In genomic region chr1:221781102-221781744, GRCh38 we compare ENCODE assay signal across 1 cellular context.
TF ChIP-seq lines count a peak whose summit lies in the region.

No MANE protein-coding gene starts in this region.

TF ChIP-seq in K562, 482 proteins besides CTCF, POLR2A, EP300 and RAD21 (continues in another document):
- TF ChIP-seq RFX1 (IDR thresholded peaks at IDR 0.05) (no peak), ZNF766 (CRISPR knock-in tag; conservative IDR thresholded peaks at IDR 0.05) (0 out of 2 replicates have a peak, but pooled peaks have one; percentile 7), UBTF (IDR thresholded peaks at IDR 0.05; ENCODE audit: borderline replicate concordance in 1 of 2, low read depth in 2 of 2, low read length in 2 of 2) (no peak), CHD2 (IDR thresholded peaks at IDR 0.05; ENCODE audit: low read depth, low read length) (no peak), SREBF1 (IDR thresholded peaks at IDR 0.05; ENCODE audit: borderline replicate concordance, low read depth, low read length) (no peak), KLF1 (tag; IDR thresholded peaks at IDR 0.05) (no peak), CEBPG (CRISPR knock-in tag; IDR thresholded peaks at IDR 0.05) (no peak), CEBPG (tag; conservative IDR thresholded peaks at IDR 0.05 in 1 of 2, IDR thresholded peaks at IDR 0.05 in 1 of 2) (peak; percentile 28 to 70; a peak in 3 of 4 replicates), OTX1 (CRISPR knock-in tag; IDR thresholded peaks at IDR 0.05) (no peak), ARID3A (IDR thresholded peaks at IDR 0.05; ENCODE audit: borderline replicate concordance, low read depth, low read length) (no peak), LEF1 (IDR thresholded peaks at IDR 0.05) (no peak), FOXJ2 (tag; IDR thresholded peaks at IDR 0.05) (no peak), ELF1 (tag; IDR thresholded peaks at IDR 0.05) (no peak), KAT7 (CRISPR knock-in tag; IDR thresholded peaks at IDR 0.05; ENCODE audit: borderline replicate concordance) (no peak), ZNF785 (CRISPR knock-in tag; IDR thresholded peaks at IDR 0.05) (no peak), ZBTB1 (CRISPR knock-in tag; IDR thresholded peaks at IDR 0.05; ENCODE audit: borderline replicate concordance, low read depth) (no peak), ZNF165 (CRISPR knock-in tag; IDR thresholded peaks at IDR 0.05; ENCODE audit: borderline replicate concordance) (no peak), ZNF449 (CRISPR knock-in tag; IDR thresholded peaks at IDR 0.05) (0 out of 2 replicates have a peak, but pooled peaks have one; percentile 22), ILF3 (IDR thresholded peaks at IDR 0.05; ENCODE audit: borderline replicate concordance) (no peak), IRF9 (tag; IDR thresholded peaks at IDR 0.05) (no peak), PBX2 (CRISPR knock-in tag; IDR thresholded peaks at IDR 0.05; ENCODE audit: low read depth) (no peak), PBX2 (tag; conservative IDR thresholded peaks at IDR 0.05; ENCODE audit: low read depth) (peak; percentile 63), SP1 (CRISPR knock-in tag; IDR thresholded peaks at IDR 0.05) (no peak), PHF21A (IDR thresholded peaks at IDR 0.05; ENCODE audit: borderline replicate concordance, low read depth) (no peak), ZNF224 (CRISPR knock-in tag; IDR thresholded peaks at IDR 0.05) (no peak), NFE2 (IDR thresholded peaks at IDR 0.05; ENCODE audit: low read depth) (peak; percentile 41), HMGN3 (IDR thresholded peaks at IDR 0.05; ENCODE audit: borderline replicate concordance, extremely low read depth, insufficient read length, low read depth, low read length) (no peak), ZNF589 (CRISPR knock-in tag; IDR thresholded peaks at IDR 0.05; ENCODE audit: low read depth) (0 out of 2 replicates have a peak, but pooled peaks have one; percentile 42), ZNF407 (IDR thresholded peaks at IDR 0.05; ENCODE audit: low read depth) (no peak), KAT2B (IDR thresholded peaks at IDR 0.05; ENCODE audit: low read depth, low read length) (no peak), MBD2 (IDR thresholded peaks at IDR 0.05; ENCODE audit: borderline replicate concordance, low read depth) (no peak), HMGXB4 (CRISPR knock-in tag; IDR thresholded peaks at IDR 0.05) (no peak), CEBPB (tag; IDR thresholded peaks at IDR 0.05) (peak; percentile 87), XRCC5 (IDR thresholded peaks at IDR 0.05; ENCODE audit: low read depth, low read length) (no peak), ZNF586 (CRISPR knock-in tag; conservative IDR thresholded peaks at IDR 0.05) (no peak), NR4A1 (CRISPR knock-in tag; IDR thresholded peaks at IDR 0.05) (no peak), NR4A1 (tag; IDR thresholded peaks at IDR 0.05) (0 out of 2 replicates have a peak, but pooled peaks have one; percentile 37), RBM25 (IDR thresholded peaks at IDR 0.05; ENCODE audit: low read depth, low read length, severe bottlenecking) (peak; percentile 75), CBX8 (IDR thresholded peaks at IDR 0.05; ENCODE audit: borderline replicate concordance, extremely low read depth, low read depth, low read length, poor library complexity, severe bottlenecking) (no peak), NKRF (IDR thresholded peaks at IDR 0.05; ENCODE audit: borderline replicate concordance) (no peak), PHF8 (IDR thresholded peaks at IDR 0.05; ENCODE audit: borderline replicate concordance, low read length) (no peak), ZNF311 (CRISPR knock-in tag; IDR thresholded peaks at IDR 0.05) (no peak), ZNF140 (CRISPR knock-in tag; IDR thresholded peaks at IDR 0.05) (no peak)
